Comparison of ENCODE assay signal across 19 cellular contexts in genomic region chr12:113073586-113073985, GRCh38. TPM values are rescaled to one million over a fixed set of nuclear protein-coding genes. Genes with fewer than 3 reads are reported as not detected.
DNase-seq lines count a peak whose midpoint lies in the region; ATAC-seq, FAIRE-seq and TF ChIP-seq lines count a peak whose summit lies in the region.
"Had no signal": no experiment of that assay in that cellular context is flagged by ENCODE, and none has a peak within 500 bp of the region (broad histone marks: within the 10 kb centered on the region; RNA-seq: fewer than 3 reads in every experiment).

No MANE protein-coding gene starts in this region.

- H3K9ac ChIP-seq in BLaER1 (no peak overlapping the region), SU-DHL-6 (ENCODE audit: low read length) (peak overlapping the region; percentile 98), HepG2 (ENCODE audit: insufficient read depth, low read depth, low read length) (no peak overlapping the region)
- H3K9ac ChIP-seq: GM23248 had no signal

- no peak for ATAC-seq in HepG2
- ATAC-seq in HG03439 (IDR thresholded peaks at IDR 0.05; ENCODE audit: unreplicated experiment), result no peak

- H3K4me2 ChIP-seq in BLaER1, result peak overlapping the region; percentile 77
- peak overlapping the region; percentile 60 for H3K4me2 ChIP-seq in SU-DHL-6 (ENCODE audit: low read depth, low read length, poor library complexity, severe bottlenecking)
- H3K4me2 ChIP-seq in HepG2 (ENCODE audit: low read depth, low read length), result no peak overlapping the region

- H3K4me1 ChIP-seq in BLaER1, result peaks cover 94% of the 10 kb centered on the region
- H3K4me1 ChIP-seq in HepG2 (ENCODE audit: insufficient read depth, low read length), result peaks cover 23% of the 10 kb centered on the region
- no peaks in the 10 kb centered on the region for H3K4me1 ChIP-seq in right atrium auricular region
- H3K4me1 ChIP-seq: SJSA1 had no signal

- peak; percentile 47 for FAIRE-seq in GM19239 (lab: Jason Lieb, UNC)
- FAIRE-seq in HepG2 (lab: Jason Lieb, UNC), result no peak
- FAIRE-seq: A204.1, G401.6 had no signal

- H3K9me3 ChIP-seq in BLaER1 (no peaks in the 10 kb centered on the region), SU-DHL-6 (ENCODE audit: insufficient read depth, low read length) (no peaks in the 10 kb centered on the region), HepG2 (ENCODE audit: low read length) (no peaks in the 10 kb centered on the region), right atrium auricular region (no peaks in the 10 kb centered on the region)
- H3K9me3 ChIP-seq: SJSA1 had no signal

- no peak for TF ChIP-seq RAD21 in HepG2 (CRISPR knock-in tag; IDR thresholded peaks at IDR 0.05)

- H3K27me3 ChIP-seq in BLaER1, result peaks cover 7% of the 10 kb centered on the region; the same call in 1 of the 2 replicates
- no peaks in the 10 kb centered on the region for H3K27me3 ChIP-seq in SU-DHL-6 (ENCODE audit: low read length)
- peaks cover 8 to 17% of the 10 kb centered on the region in 2 experiments; a peak in 4 of 5 replicates for H3K27me3 ChIP-seq in HepG2 (ENCODE audit: control insufficient read depth in 1 of 2, insufficient read depth in 2 of 2, low read length in 2 of 2)
- no peaks in the 10 kb centered on the region for H3K27me3 ChIP-seq in right atrium auricular region
- H3K27me3 ChIP-seq: SJSA1 had no signal

- no TSS peak for BruUV-seq in HepG2 (replicated peaks; lab: Mats Ljungman, UMichigan)

- no peaks in the 10 kb centered on the region for H3K9me2 ChIP-seq in SU-DHL-6 (replicated peaks; ENCODE audit: insufficient read depth, low read length)

- no peak for TF ChIP-seq POLR2A in HepG2 (IDR thresholded peaks at IDR 0.05; ENCODE audit: insufficient read depth in 1 of 2, low read depth in 2 of 2, low read length in 2 of 2)

- 67% methylated on average over 3 of the region's 3 CpGs for WGBS in HepG2 (ENCODE audit: low lambda C conversion rate)

- DNase-seq in GM19239 (ENCODE audit: insufficient read length, low spot score) (no peak), HepG2 (ENCODE audit: low spot score) (no peak), NOMO-1 treated with DMSO at 0.1 percent for 48 hours (lab: John Stamatoyannopoulos, UW; ENCODE audit: unreplicated experiment) (no peak), right atrium auricular region (ENCODE audit: low spot score) (no peak)
- DNase-seq in activated CD4-positive, alpha-beta T cell treated with anti-CD3 and anti-CD28 coated beads for 1 hour, result no peak
- DNase-seq: Calu3; GM23248; HCEC 1CT; Kasumi-1; MM.1S; NCI-H187; NK-92 treated with Interleukin-12 subunit alpha and Interleukin-12 subunit beta, amount 100 ng/mL, for 24 hours; SW 1271 had no signal

- POLR2A ChIA-PET in HepG2 (lab: Yijun Ruan, JAX), result no interaction called here

- no peak overlapping the region for H3K27ac ChIP-seq in BLaER1
- H3K27ac ChIP-seq in SU-DHL-6 (ENCODE audit: low read depth, low read length), result peak overlapping the region; percentile 99
- H3K27ac ChIP-seq in HepG2 (ENCODE audit: extremely low read length, insufficient read depth, low read length), result no peak overlapping the region
- no peak overlapping the region for H3K27ac ChIP-seq in right atrium auricular region
- H3K27ac ChIP-seq: GM23248, SJSA1 had no signal

- TF ChIP-seq CTCF in SU-DHL-6 (IDR thresholded peaks at IDR 0.05; ENCODE audit: insufficient read depth, low read length, poor library complexity, severe bottlenecking) (no peak), HepG2 (CRISPR knock-in tag; IDR thresholded peaks at IDR 0.05) (no peak), right atrium auricular region (IDR thresholded peaks at IDR 0.05) (no peak)

- in situ Hi-C loops in HepG2 (cut with HindIII; ENCODE audit: extremely low pct_ligation_motif_present, low pct_unique_long_range_greater_than_20kb), result no loop called here

- CTCF ChIA-PET in HepG2 (lab: Yijun Ruan, JAX; ENCODE audit: low intra/inter-chr PET ratio, low total read pairs), result no interaction called here

- peaks cover 14% of the 10 kb centered on the region for H3K36me3 ChIP-seq in BLaER1
- H3K36me3 ChIP-seq in SU-DHL-6 (ENCODE audit: low read length), result peaks cover 8% of the 10 kb centered on the region
- H3K36me3 ChIP-seq in HepG2 (replicated peaks in 1 of 2; ENCODE audit: control insufficient read depth in 1 of 2, insufficient read depth in 2 of 2, low read length in 2 of 2), result no peaks in the 10 kb centered on the region
- no peaks in the 10 kb centered on the region for H3K36me3 ChIP-seq in right atrium auricular region
- H3K36me3 ChIP-seq: SJSA1 had no signal

- H3F3A ChIP-seq in SU-DHL-6 (ENCODE audit: insufficient read depth), result peaks cover 82% of the 10 kb centered on the region

- H3K4me3 ChIP-seq in BLaER1 (no peak overlapping the region), SU-DHL-6 (ENCODE audit: insufficient read depth, low read length, poor library complexity, severe bottlenecking) (no peak overlapping the region), HepG2 (replicated peaks in 1 of 3; ENCODE audit: insufficient read depth in 1 of 3, low read depth in 2 of 3, low read length in 3 of 3) (no peak overlapping the region), right atrium auricular region (no peak overlapping the region)
- H3K4me3 ChIP-seq: GM23248, SJSA1 had no signal

- H3K79me2 ChIP-seq in SU-DHL-6 (ENCODE audit: insufficient read depth, low read length) (peaks cover 63% of the 10 kb centered on the region), HepG2 (ENCODE audit: insufficient read depth, low read length) (no peaks in the 10 kb centered on the region)

- peaks cover 51% of the 10 kb centered on the region for H4K20me1 ChIP-seq in BLaER1
- H4K20me1 ChIP-seq in SU-DHL-6 (ENCODE audit: low read depth, low read length), result no peaks in the 10 kb centered on the region
- H4K20me1 ChIP-seq in HepG2 (ENCODE audit: insufficient read depth, low read length), result no peaks in the 10 kb centered on the region

- no peak for TF ChIP-seq EP300 in HepG2 (IDR thresholded peaks at IDR 0.05; ENCODE audit: low read depth in 2 of 2, low read length in 2 of 2)
- TF ChIP-seq EP300 in HepG2 (CRISPR knock-in tag; IDR thresholded peaks at IDR 0.05; ENCODE audit: borderline replicate concordance), result no peak

- intact Hi-C loops in HepG2 (cut with micrococcal nuclease; ENCODE audit: unreplicated experiment), result no loop called here

- H2AFZ ChIP-seq in SU-DHL-6 (ENCODE audit: low read depth, low read length, severe bottlenecking) (no peak overlapping the region), HepG2 (ENCODE audit: low read length) (no peak overlapping the region)
- H2AFZ ChIP-seq: GM23248 had no signal

TF ChIP-seq in HepG2, 621 proteins besides CTCF, POLR2A, EP300 and RAD21:
- peak; percentile 47; the same call in 1 of the 2 replicates for TF ChIP-seq ZKSCAN1 (IDR thresholded peaks at IDR 0.05; ENCODE audit: low read length)
- TF ChIP-seq, protein P1, sequence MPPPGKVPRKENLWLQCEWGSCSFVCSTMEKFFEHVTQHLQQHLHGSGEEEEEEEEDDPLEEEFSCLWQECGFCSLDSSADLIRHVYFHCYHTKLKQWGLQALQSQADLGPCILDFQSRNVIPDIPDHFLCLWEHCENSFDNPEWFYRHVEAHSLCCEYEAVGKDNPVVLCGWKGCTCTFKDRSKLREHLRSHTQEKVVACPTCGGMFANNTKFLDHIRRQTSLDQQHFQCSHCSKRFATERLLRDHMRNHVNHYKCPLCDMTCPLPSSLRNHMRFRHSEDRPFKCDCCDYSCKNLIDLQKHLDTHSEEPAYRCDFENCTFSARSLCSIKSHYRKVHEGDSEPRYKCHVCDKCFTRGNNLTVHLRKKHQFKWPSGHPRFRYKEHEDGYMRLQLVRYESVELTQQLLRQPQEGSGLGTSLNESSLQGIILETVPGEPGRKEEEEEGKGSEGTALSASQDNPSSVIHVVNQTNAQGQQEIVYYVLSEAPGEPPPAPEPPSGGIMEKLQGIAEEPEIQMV (CRISPR knock-in tag; IDR thresholded peaks at IDR 0.05; ENCODE audit: low read depth), result no peak

RNA-seq across cellular contexts. Expression of gene DTX1, which starts 17.1 kb away (rescaled TPM):
- not detected in 2 replicates for total RNA-seq in HepG2 (2016; rRNA removed; fragmentation: Illumina TruSeq; extraction: Trizol)
- not detected in 2 replicates for total RNA-seq in HepG2 (2016; cell fraction: cytosol; rRNA removed; fragmentation: Illumina TruSeq; extraction: Trizol; ENCODE audit: low read depth)
- not detected in 2 replicates for total RNA-seq in HepG2 (2016; cell fraction: insoluble cytoplasmic fraction; rRNA removed; fragmentation: Illumina TruSeq; extraction: Trizol)
- total RNA-seq in HepG2 (2016; cell fraction: membrane; rRNA removed; fragmentation: Illumina TruSeq; extraction: Trizol), result not detected in 2 replicates
- total RNA-seq in HepG2 (2016; cell fraction: nucleus; rRNA removed; fragmentation: Illumina TruSeq; extraction: Trizol), result not detected in 2 replicates
- polyA plus RNA-seq in HepG2 (2011; rRNA removed), result not detected in 2 replicates
- not detected in 2 replicates for polyA plus RNA-seq in HepG2 (2011; cell fraction: cytosol; rRNA removed)
- polyA plus RNA-seq in HepG2 (2011; cell fraction: nucleus; rRNA removed), result not detected in 2 replicates
- not detected in 2 replicates for polyA plus RNA-seq in HepG2 (2012)
- polyA plus RNA-seq in HepG2 (2016; cell fraction: cytosol; fragmentation: Illumina TruSeq; extraction: Trizol; ENCODE audit: low read depth), result not detected in 2 replicates
- polyA plus RNA-seq in HepG2 (2016; cell fraction: insoluble cytoplasmic fraction; fragmentation: Illumina TruSeq; extraction: Trizol; ENCODE audit: low read depth), result not detected in 2 replicates
- not detected in 2 replicates for polyA plus RNA-seq in HepG2 (2016; cell fraction: membrane; fragmentation: Illumina TruSeq; extraction: Trizol; ENCODE audit: low read depth)
- not detected in 2 replicates for polyA plus RNA-seq in HepG2 (2016; cell fraction: nucleus; fragmentation: Illumina TruSeq; extraction: Trizol; ENCODE audit: insufficient read depth, low read depth)
- polyA minus RNA-seq in HepG2 (2011; rRNA and poly(A)+ RNA removed; ENCODE audit: low replicate concordance), result not detected in 2 replicates
- polyA minus RNA-seq in HepG2 (2011; cell fraction: cytosol; rRNA and poly(A)+ RNA removed), result not detected in 2 replicates
- not detected in 2 replicates for polyA minus RNA-seq in HepG2 (2011; cell fraction: nucleus; rRNA and poly(A)+ RNA removed)
- total RNA-seq in right atrium auricular region, result 1 to 10 TPM; 1.2 to 4.0 TPM
- total RNA-seq: Calu3, GM23248, SJSA1 had no signal
- polyA plus RNA-seq: GM23248 had no signal
